Comparison of ENCODE assay signal across 1 cellular context in the genomic region with DNA sequence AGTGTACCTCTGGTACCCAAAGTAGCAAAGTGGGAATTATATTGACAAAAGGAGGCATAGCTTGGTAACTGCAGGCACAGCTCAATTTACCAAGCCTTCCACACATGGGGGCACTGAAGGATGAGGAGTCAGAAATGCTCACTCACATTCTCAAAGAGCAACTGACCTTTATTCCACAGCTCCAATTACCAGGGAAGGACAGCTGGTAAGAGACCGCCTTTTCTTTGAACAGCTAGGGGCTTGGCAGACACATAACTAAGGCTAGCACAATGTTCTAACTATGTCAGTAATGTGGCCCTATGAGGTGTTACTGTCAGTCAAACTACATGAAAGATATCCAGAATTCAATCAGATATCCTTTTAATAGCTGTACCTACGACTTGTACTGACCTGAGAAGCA.
TF ChIP-seq lines count a peak whose summit lies in the region.

No MANE protein-coding gene starts in this region.

TF ChIP-seq in HepG2, 621 proteins besides CTCF, POLR2A, EP300 and RAD21:
- no peak for TF ChIP-seq REL (CRISPR knock-in tag; conservative IDR thresholded peaks at IDR 0.05)
- TF ChIP-seq, protein P1, sequence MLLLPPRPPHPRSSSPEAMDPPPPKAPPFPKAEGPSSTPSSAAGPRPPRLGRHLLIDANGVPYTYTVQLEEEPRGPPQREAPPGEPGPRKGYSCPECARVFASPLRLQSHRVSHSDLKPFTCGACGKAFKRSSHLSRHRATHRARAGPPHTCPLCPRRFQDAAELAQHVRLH (CRISPR knock-in tag; IDR thresholded peaks at IDR 0.05; ENCODE audit: borderline replicate concordance, low read depth), result no peak
- no peak for TF ChIP-seq ISL2 (CRISPR knock-in tag; IDR thresholded peaks at IDR 0.05)
